18 cellular contexts compared by ENCODE assay signal in the genomic region with DNA sequence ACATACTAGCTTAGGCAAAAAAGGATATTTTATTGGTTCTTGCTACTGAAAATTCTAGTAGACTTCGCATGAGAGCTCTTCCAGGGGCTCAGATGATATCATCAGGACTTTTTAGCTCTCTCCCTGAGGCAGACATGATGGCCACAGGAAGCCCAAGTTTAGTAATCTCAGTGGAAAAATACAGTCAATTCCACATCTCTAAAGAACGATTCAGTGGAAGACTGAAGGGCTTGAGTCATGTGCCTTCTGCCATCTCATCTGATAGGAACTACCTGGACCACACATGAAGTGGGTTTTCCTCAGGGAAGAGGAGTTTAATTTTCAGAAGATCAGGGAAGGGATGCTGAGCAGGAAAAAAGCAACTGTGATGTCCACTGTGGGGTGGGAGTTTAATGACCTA.
DNase-seq lines count a peak whose midpoint lies in the region; ATAC-seq, FAIRE-seq and TF ChIP-seq lines count a peak whose summit lies in the region.
"Had no signal": no experiment of that assay in that cellular context is flagged by ENCODE, and none has a peak within 500 bp of the region (broad histone marks: within the 10 kb centered on the region; RNA-seq: fewer than 3 reads in every experiment).

No MANE protein-coding gene starts in this region.

- H4K91ac ChIP-seq in IMR-90 (ENCODE audit: insufficient read depth, low read depth, low read length), result peak overlapping the region; percentile 67

- H3K79me2 ChIP-seq in astrocyte (ENCODE audit: insufficient read depth, low read length), result no peaks in the 10 kb centered on the region

- no peaks in the 10 kb centered on the region for H3K27me3 Mint-ChIP-seq in activated CD4-positive, alpha-beta T cell treated with anti-CD3 and anti-CD28 coated beads for 36 hours
- no peaks in the 10 kb centered on the region for H3K27me3 Mint-ChIP-seq in astrocyte (ENCODE audit: low read depth, unreplicated experiment)
- H3K27me3 Mint-ChIP-seq: CD4-positive, CD25-positive, alpha-beta regulatory T cell; stimulated activated naive B cell treated with anti-CD40 and anti-IgM and Interleukin-4, amounts not matched to agents 10 μg/mL and 1 μg/mL and 100 μg/mL, for 72 hours; type B pancreatic cell had no signal

- H3K4me2 ChIP-seq in IMR-90 (ENCODE audit: low read depth, low read length), result no peak overlapping the region; the same call in 1 of the 2 replicates
- peak overlapping the region; percentile 11 for H3K4me2 ChIP-seq in astrocyte (ENCODE audit: low read length)

- intact Hi-C loops in activated CD4-positive, alpha-beta T cell treated with anti-CD3 and anti-CD28 coated beads for 36 hours (cut with DNase I, micrococcal nuclease), result no loop called here
- intact Hi-C loops in IMR-90 (cut with micrococcal nuclease) (no loop called here), transverse colon (cut with DNase I; ENCODE audit: low total_unique reads) (no loop called here)

- H3K9me1 ChIP-seq in IMR-90 (ENCODE audit: insufficient read depth, low read length), result peaks cover 5% of the 10 kb centered on the region

- H3K27me3 ChIP-seq in IMR-90 (ENCODE audit: control insufficient read depth, insufficient read depth, low read length), result no peaks in the 10 kb centered on the region
- no peaks in the 10 kb centered on the region for H3K27me3 ChIP-seq in astrocyte (ENCODE audit: insufficient read depth, low read length)
- no peaks in the 10 kb centered on the region for H3K27me3 ChIP-seq in transverse colon
- H3K27me3 ChIP-seq: esophagus muscularis mucosa, heart right ventricle had no signal

- dilution Hi-C loops in IMR-90 (cut with HindIII; ENCODE audit: low sequenced_read_pairs, unreplicated experiment), result no loop called here

- CTCF ChIA-PET in activated CD4-positive, alpha-beta T cell treated with anti-CD3 and anti-CD28 coated beads for 36 hours (lab: Charles Lee), result no interaction called here
- CTCF ChIA-PET in IMR-90 (lab: Yijun Ruan, JAX), result interaction anchor here (0.6 to 0.9 kb wide), 2 partner anchors 294 to 309 kb away, joined by 3 to 4 read pairs; no protein-coding TSS in a partner anchor

- no peak for FAIRE-seq in astrocyte (lab: Jason Lieb, UNC)

- H2AFZ ChIP-seq in IMR-90 (replicated peaks; ENCODE audit: low read length, poor library complexity) (peak overlapping the region; percentile 47), astrocyte (ENCODE audit: low read depth, low read length) (no peak overlapping the region)

- TF ChIP-seq EP300 in transverse colon (IDR thresholded peaks at IDR 0.05; ENCODE audit: low read depth), result no peak

- H3K36me3 Mint-ChIP-seq in activated CD4-positive, alpha-beta T cell treated with anti-CD3 and anti-CD28 coated beads for 36 hours (ENCODE audit: low read depth), result peaks cover 63% of the 10 kb centered on the region
- H3K36me3 Mint-ChIP-seq in astrocyte (ENCODE audit: low read depth, unreplicated experiment), result peaks cover 21% of the 10 kb centered on the region

- peak overlapping the region; percentile 59; the same call in 1 of the 2 replicates for H2BK120ac ChIP-seq in IMR-90 (ENCODE audit: low read depth, low read length)

- H3K9me3 ChIP-seq in IMR-90 (ENCODE audit: control insufficient read depth, insufficient read depth, low read length) (no peaks in the 10 kb centered on the region), astrocyte (ENCODE audit: insufficient read depth, low read depth, low read length) (no peaks in the 10 kb centered on the region), transverse colon (no peaks in the 10 kb centered on the region)
- H3K9me3 ChIP-seq: esophagus muscularis mucosa had no signal

- DNase-seq in activated CD4-positive, alpha-beta T cell treated with anti-CD3 and anti-CD28 coated beads for 36 hours, result peak; percentile 6
- DNase-seq in activated CD4-positive, alpha-beta T cell treated with anti-CD3 and anti-CD28 coated beads, Interleukin-2, amount 50 U/mL, for 4 hours, result no peak
- DNase-seq in IMR-90 (peak; percentile 88), astrocyte (ENCODE audit: low read depth) (peak; percentile 55), non-pigmented ciliary epithelial cell (ENCODE audit: low read depth) (peak; percentile 14), transverse colon (no peak)
- DNase-seq: CD4-positive, CD25-positive, alpha-beta regulatory T cell; heart right ventricle; NCI-H187 treated with DMSO at 0.1 percent for 48 hours; NCI-H524; nephron progenitor cell; SIG-M5; stimulated activated naive B cell treated with anti-CD40 and anti-IgM and Interleukin-4, amounts not matched to agents 10 μg/mL and 1 μg/mL and 100 μg/mL, for 72 hours had no signal

- H3K27ac Mint-ChIP-seq in activated CD4-positive, alpha-beta T cell treated with anti-CD3 and anti-CD28 coated beads for 36 hours, result no peak overlapping the region
- peak overlapping the region; percentile 48 for H3K27ac Mint-ChIP-seq in astrocyte (ENCODE audit: unreplicated experiment)
- H3K27ac Mint-ChIP-seq: CD4-positive, CD25-positive, alpha-beta regulatory T cell; nephron progenitor cell; stimulated activated naive B cell treated with anti-CD40 and anti-IgM and Interleukin-4, amounts not matched to agents 10 μg/mL and 1 μg/mL and 100 μg/mL, for 72 hours; type B pancreatic cell had no signal

- H3K56ac ChIP-seq in IMR-90 (ENCODE audit: extremely low read depth, insufficient read depth, low read length), result no peak overlapping the region

- H3K9me3 Mint-ChIP-seq in activated CD4-positive, alpha-beta T cell treated with anti-CD3 and anti-CD28 coated beads for 36 hours (ENCODE audit: low read depth), result peaks cover 4% of the 10 kb centered on the region
- no peaks in the 10 kb centered on the region for H3K9me3 Mint-ChIP-seq in astrocyte (ENCODE audit: unreplicated experiment)

- TF ChIP-seq RAD21 in IMR-90 (IDR thresholded peaks at IDR 0.05; ENCODE audit: low read length), result no peak

- H3K4me3 Mint-ChIP-seq in activated CD4-positive, alpha-beta T cell treated with anti-CD3 and anti-CD28 coated beads for 36 hours, result no peak overlapping the region
- no peak overlapping the region for H3K4me3 Mint-ChIP-seq in astrocyte (ENCODE audit: unreplicated experiment)
- H3K4me3 Mint-ChIP-seq: CD4-positive, CD25-positive, alpha-beta regulatory T cell; nephron progenitor cell; stimulated activated naive B cell treated with anti-CD40 and anti-IgM and Interleukin-4, amounts not matched to agents 10 μg/mL and 1 μg/mL and 100 μg/mL, for 72 hours; type B pancreatic cell had no signal

- no CpG with 5 or more reads among the region's 2 CpGs for WGBS in IMR-90 (ENCODE audit: extremely low coverage in 2 of 2, insufficient read length in 1 of 2), 2 experiments
- WGBS in transverse colon (ENCODE audit: low coverage in 1 of 2), 2 donors, result 57 to 78% methylated on average over 2 of the region's 2 CpGs

- BruUV-seq in IMR-90 (replicated peaks; lab: Mats Ljungman, UMichigan), result no TSS peak

- H3K27ac ChIP-seq in IMR-90 (ENCODE audit: insufficient read depth, low read length) (no peak overlapping the region), astrocyte (ENCODE audit: low read depth, low read length) (no peak overlapping the region), transverse colon (no peak overlapping the region)
- H3K27ac ChIP-seq: 22Rv1, esophagus muscularis mucosa had no signal

- H3K79me1 ChIP-seq in IMR-90 (ENCODE audit: low read depth in 1 of 2, low read length in 2 of 2), result peaks cover 0 to 11% of the 10 kb centered on the region in 2 experiments; a peak in 2 of 4 replicates

- POLR2A ChIA-PET in activated CD4-positive, alpha-beta T cell treated with anti-CD3 and anti-CD28 coated beads for 36 hours (lab: Charles Lee), result no interaction called here
- POLR2A ChIA-PET in IMR-90 (lab: Charles Lee; ENCODE audit: unreplicated experiment), result interaction anchor here (0.6 kb wide), 1 partner anchor 200 kb away, joined by 3 read pairs; no protein-coding TSS in a partner anchor

- H2BK20ac ChIP-seq in IMR-90 (ENCODE audit: low read depth, low read length), result peak overlapping the region; percentile 38; the same call in 1 of the 2 replicates

- TF ChIP-seq POLR2A in IMR-90 (IDR thresholded peaks at IDR 0.05; ENCODE audit: low read depth, low read length) (no peak), transverse colon (IDR thresholded peaks at IDR 0.05) (no peak), GM18505 (IDR thresholded peaks at IDR 0.05; ENCODE audit: borderline replicate concordance, extremely low read depth, insufficient read depth, insufficient read length) (no peak)

- H3K18ac ChIP-seq in IMR-90 (ENCODE audit: low read depth, low read length), result peak overlapping the region; percentile 26; the same call in 1 of the 2 replicates

- H4K5ac ChIP-seq in IMR-90 (ENCODE audit: low read depth, low read length), result peak overlapping the region; percentile 27; the same call in 1 of the 2 replicates

- peak; percentile 82 for ATAC-seq in activated CD4-positive, alpha-beta T cell treated with anti-CD3 and anti-CD28 coated beads for 36 hours
- ATAC-seq in IMR-90 (ENCODE audit: low read depth) (peak; percentile 54), GM18502 (IDR thresholded peaks at IDR 0.05; ENCODE audit: poor library complexity, unreplicated experiment) (no peak), GM18505 (IDR thresholded peaks at IDR 0.05; ENCODE audit: unreplicated experiment) (no peak)

- H3K9ac ChIP-seq in IMR-90 (ENCODE audit: low read depth, low read length) (no peak overlapping the region), astrocyte (ENCODE audit: low read length) (no peak overlapping the region)

- H3K4me1 ChIP-seq in IMR-90 (ENCODE audit: control insufficient read depth, insufficient read depth, low read length) (peaks cover 11% of the 10 kb centered on the region), astrocyte (ENCODE audit: insufficient read depth, low read length) (no peaks in the 10 kb centered on the region), transverse colon (no peaks in the 10 kb centered on the region)

- peak overlapping the region; percentile 45; the same call in 1 of the 2 replicates for H2AK5ac ChIP-seq in IMR-90 (ENCODE audit: low read depth, low read length)

- H3K14ac ChIP-seq in IMR-90 (replicated peaks; ENCODE audit: low read depth, low read length), result peak overlapping the region; percentile 74; the same call in 1 of the 2 replicates

- peak overlapping the region; percentile 85 for H3K23ac ChIP-seq in IMR-90 (ENCODE audit: low read depth, low read length)

- H4K20me1 ChIP-seq in IMR-90 (ENCODE audit: insufficient read depth, low read length), result no peaks in the 10 kb centered on the region
- H4K20me1 ChIP-seq in astrocyte (ENCODE audit: insufficient read depth, low read length), result no peaks in the 10 kb centered on the region

- no peak overlapping the region for H2AK9ac ChIP-seq in IMR-90 (replicated peaks; ENCODE audit: low read depth, low read length, poor library complexity)

- peak overlapping the region; percentile 33; the same call in 1 of the 2 replicates for H3K4ac ChIP-seq in IMR-90 (ENCODE audit: low read depth, low read length)

- H3K36me3 ChIP-seq in IMR-90 (ENCODE audit: control insufficient read depth, insufficient read depth, low read length), result peaks cover 2% of the 10 kb centered on the region
- H3K36me3 ChIP-seq in astrocyte (ENCODE audit: insufficient read depth, low read length), result no peaks in the 10 kb centered on the region
- H3K36me3 ChIP-seq in transverse colon, result no peaks in the 10 kb centered on the region

- H3K4me1 Mint-ChIP-seq in activated CD4-positive, alpha-beta T cell treated with anti-CD3 and anti-CD28 coated beads for 36 hours, result peaks cover 10% of the 10 kb centered on the region
- H3K4me1 Mint-ChIP-seq in astrocyte (ENCODE audit: low read depth, unreplicated experiment), result peaks cover 5% of the 10 kb centered on the region
- H3K4me1 Mint-ChIP-seq: nephron progenitor cell had no signal

- in situ Hi-C loops in IMR-90 (cut with MboI; ENCODE audit: low sequenced_read_pairs) (no loop called here), transverse colon (cut with MboI; ENCODE audit: low pct_ligation_motif_present in 1 of 4, low pct_unique_long_range_greater_than_20kb in 1 of 4, low sequenced_read_pairs in 3 of 4) (no loop called here)

- H2BK5ac ChIP-seq in IMR-90 (ENCODE audit: low read depth, low read length, poor library complexity, severe bottlenecking), result peak overlapping the region; percentile 93

- TF ChIP-seq CTCF in IMR-90 (conservative IDR thresholded peaks at IDR 0.05; ENCODE audit: low read depth, low read length) (no peak), astrocyte (IDR thresholded peaks at IDR 0.05; ENCODE audit: insufficient read depth, low read depth, low read length) (no peak), transverse colon (IDR thresholded peaks at IDR 0.05) (no peak)

- H3K4me3 ChIP-seq in IMR-90 (ENCODE audit: insufficient read depth, low read depth, low read length), result no peak overlapping the region
- no peak overlapping the region for H3K4me3 ChIP-seq in astrocyte (ENCODE audit: insufficient read depth, low read depth, low read length)
- H3K4me3 ChIP-seq in transverse colon, result no peak overlapping the region
- H3K4me3 ChIP-seq: esophagus muscularis mucosa, heart right ventricle had no signal

- 0 out of 3 replicates have a peak overlapping the region, but pooled peaks have one; percentile 10 for H2BK15ac ChIP-seq in IMR-90 (ENCODE audit: low read depth, low read length)

- H4K8ac ChIP-seq in IMR-90 (ENCODE audit: low read depth in 2 of 2, low read length in 2 of 2), result peak overlapping the region; percentile 5 to 12; a peak in 2 of 4 replicates

Comparison
In these comparisons a context has a peak if more than half of its experiments do, and no peak if none do; other contexts are left out.
1. DNase-seq: peak in activated CD4-positive, alpha-beta T cell treated with anti-CD3 and anti-CD28 coated beads for 36 hours (single experiment), IMR-90 (single experiment), astrocyte (single experiment) and non-pigmented ciliary epithelial cell (single experiment); none in activated CD4-positive, alpha-beta T cell treated with anti-CD3 and anti-CD28 coated beads, Interleukin-2, amount 50 U/mL, for 4 hours (0 of 2) and transverse colon (single experiment).
2. ATAC-seq: peak in activated CD4-positive, alpha-beta T cell treated with anti-CD3 and anti-CD28 coated beads for 36 hours (single experiment) and IMR-90 (single experiment); none in GM18502 (single experiment) and GM18505 (single experiment).